ENCODE assay signal across 10 cellular contexts in genomic region chr9:127966416-127967150, GRCh38. TPM values are rescaled to one million over a fixed set of nuclear protein-coding genes. Genes with fewer than 3 reads are reported as not detected.
DNase-seq lines count a peak whose midpoint lies in the region; ATAC-seq, FAIRE-seq and TF ChIP-seq lines count a peak whose summit lies in the region.
"Had no signal": no experiment of that assay in that cellular context is flagged by ENCODE, and none has a peak within 500 bp of the region (broad histone marks: within the 10 kb centered on the region; RNA-seq: fewer than 3 reads in every experiment).

No MANE protein-coding gene starts in this region.

- H3K4me2 ChIP-seq in HepG2 (ENCODE audit: low read depth, low read length) = no peak overlapping the region

- POLR2A ChIA-PET in HepG2 (lab: Yijun Ruan, JAX) = interaction anchor here (0.7 to 1.6 kb wide), 2 partner anchors 12 to 112 kb away, joined by 3 to 8 read pairs; no protein-coding TSS in a partner anchor

- no peaks in the 10 kb centered on the region for H4K20me1 ChIP-seq in HepG2 (ENCODE audit: insufficient read depth, low read length)

- DNase-seq in HepG2 (ENCODE audit: low spot score) (no peak), ascending aorta (ENCODE audit: low spot score in 2 of 2) (no peak), vagina (ENCODE audit: extremely low spot score in 2 of 2) (no peak), NCI-H2107 (lab: John Stamatoyannopoulos, UW) (no peak), T1000 (lab: John Stamatoyannopoulos, UW) (no peak)
- DNase-seq: activated CD4-positive, CD25-positive, alpha-beta regulatory T cell; GF-D8 had no signal

- no peaks in the 10 kb centered on the region for H3K27me3 ChIP-seq in liver (ENCODE audit: control insufficient read depth in 4 of 4, insufficient read depth in 4 of 4, low read length in 3 of 4)
- no peaks in the 10 kb centered on the region for H3K27me3 ChIP-seq in HepG2 (ENCODE audit: control insufficient read depth in 1 of 2, insufficient read depth in 2 of 2, low read length in 2 of 2)
- H3K27me3 ChIP-seq in ascending aorta = no peaks in the 10 kb centered on the region
- H3K27me3 ChIP-seq in mucosa of stomach (ENCODE audit: control insufficient read depth, insufficient read depth, low read length) = no peaks in the 10 kb centered on the region
- no peaks in the 10 kb centered on the region for H3K27me3 ChIP-seq in vagina

- no peak for TF ChIP-seq EP300 in HepG2 (IDR thresholded peaks at IDR 0.05; ENCODE audit: low read depth in 2 of 2, low read length in 2 of 2)
- no peak for TF ChIP-seq EP300 in HepG2 (CRISPR knock-in tag; IDR thresholded peaks at IDR 0.05; ENCODE audit: borderline replicate concordance)

- H3K4me1 ChIP-seq in liver (ENCODE audit: control insufficient read depth in 4 of 4, insufficient read depth in 4 of 4, low read length in 3 of 4) (peaks cover 50 to 90% (median 76%) of the 10 kb centered on the region in 4 donors), HepG2 (ENCODE audit: insufficient read depth, low read length) (peaks cover 58% of the 10 kb centered on the region), ascending aorta (peaks cover 31 to 80% of the 10 kb centered on the region in 2 donors), mucosa of stomach (ENCODE audit: control insufficient read depth, insufficient read depth, low read length) (peaks cover 97% of the 10 kb centered on the region), vagina (peaks cover 100% of the 10 kb centered on the region)

- TF ChIP-seq CTCF in liver (IDR thresholded peaks at IDR 0.05; ENCODE audit: low read depth, low read length, missing input control) (no peak), HepG2 (CRISPR knock-in tag; IDR thresholded peaks at IDR 0.05) (no peak), ascending aorta (IDR thresholded peaks at IDR 0.05) (no peak), vagina (IDR thresholded peaks at IDR 0.05) (no peak)

- WGBS in liver = 58% methylated on average over 8 of the region's 8 CpGs
- 79% methylated on average over 6 of the region's 8 CpGs for whole genome bisulfite sequencing in HepG2 (ENCODE audit: low lambda C conversion rate)

- no peak for TF ChIP-seq RAD21 in liver (IDR thresholded peaks at IDR 0.05)
- TF ChIP-seq RAD21 in HepG2 (CRISPR knock-in tag; IDR thresholded peaks at IDR 0.05) = no peak

- H3K9ac ChIP-seq in liver (ENCODE audit: low read depth in 1 of 2, low read length in 2 of 2) (no peak overlapping the region), HepG2 (ENCODE audit: insufficient read depth, low read depth, low read length) (no peak overlapping the region), mucosa of stomach (ENCODE audit: low read length) (peak overlapping the region; percentile 50)

- no peak for FAIRE-seq in HepG2 (lab: Jason Lieb, UNC)

- BruUV-seq in HepG2 (replicated peaks; lab: Mats Ljungman, UMichigan) = no TSS peak

- H3K4me3 ChIP-seq in liver (ENCODE audit: low read depth in 1 of 3, low read length in 3 of 3) = no peak overlapping the region
- no peak overlapping the region for H3K4me3 ChIP-seq in HepG2 (replicated peaks in 1 of 3; ENCODE audit: insufficient read depth in 1 of 3, low read depth in 2 of 3, low read length in 3 of 3)
- no peak overlapping the region for H3K4me3 ChIP-seq in ascending aorta
- H3K4me3 ChIP-seq in mucosa of stomach (ENCODE audit: low read length) = no peak overlapping the region
- no peak overlapping the region for H3K4me3 ChIP-seq in vagina

- CTCF ChIA-PET in HepG2 (lab: Yijun Ruan, JAX; ENCODE audit: low intra/inter-chr PET ratio, low total read pairs) = no interaction called here

- peak overlapping the region; percentile 85 to 90 for H3K27ac ChIP-seq in liver (ENCODE audit: low read depth in 1 of 2, low read length in 2 of 2)
- H3K27ac ChIP-seq in HepG2 (ENCODE audit: extremely low read length, insufficient read depth, low read length) = no peak overlapping the region
- peak overlapping the region; percentile 97 to 98 for H3K27ac ChIP-seq in ascending aorta
- H3K27ac ChIP-seq in vagina = peak overlapping the region; percentile 96

- no peak for ATAC-seq in HepG2
- ATAC-seq in GM18868 (IDR thresholded peaks at IDR 0.05; ENCODE audit: unreplicated experiment) = no peak

- no peaks in the 10 kb centered on the region for H3K9me3 ChIP-seq in liver (ENCODE audit: control insufficient read depth in 4 of 4, low read length in 3 of 4)
- no peaks in the 10 kb centered on the region for H3K9me3 ChIP-seq in HepG2 (ENCODE audit: low read length)
- H3K9me3 ChIP-seq in ascending aorta = no peaks in the 10 kb centered on the region
- no peaks in the 10 kb centered on the region for H3K9me3 ChIP-seq in mucosa of stomach (ENCODE audit: control insufficient read depth, low read length)
- H3K9me3 ChIP-seq in vagina = no peaks in the 10 kb centered on the region

- intact Hi-C loops in HepG2 (cut with micrococcal nuclease; ENCODE audit: unreplicated experiment) (no loop called here), ascending aorta (cut with DNase I) (no loop called here), vagina (cut with DNase I) (no loop called here)

- H3K79me2 ChIP-seq in HepG2 (ENCODE audit: insufficient read depth, low read length) = peaks cover 88% of the 10 kb centered on the region

- in situ Hi-C loops in HepG2 (cut with HindIII; ENCODE audit: extremely low pct_ligation_motif_present, low pct_unique_long_range_greater_than_20kb) = no loop called here

- H2AFZ ChIP-seq in HepG2 (ENCODE audit: low read length) = no peak overlapping the region

- no peak for TF ChIP-seq POLR2A in HepG2 (IDR thresholded peaks at IDR 0.05; ENCODE audit: insufficient read depth in 1 of 2, low read depth in 2 of 2, low read length in 2 of 2)
- TF ChIP-seq POLR2A in vagina (IDR thresholded peaks at IDR 0.05) = no peak

- H3K36me3 ChIP-seq in liver (ENCODE audit: control insufficient read depth in 4 of 4, insufficient read depth in 3 of 4, low read depth in 1 of 4, low read length in 3 of 4) (no peaks in the 10 kb centered on the region), HepG2 (replicated peaks in 1 of 2; ENCODE audit: control insufficient read depth in 1 of 2, insufficient read depth in 2 of 2, low read length in 2 of 2) (peaks cover 1 to 7% of the 10 kb centered on the region in 2 experiments; a peak in 2 of 5 replicates), ascending aorta (no peaks in the 10 kb centered on the region), mucosa of stomach (ENCODE audit: control insufficient read depth, insufficient read depth, low read length) (peaks cover 4% of the 10 kb centered on the region), vagina (no peaks in the 10 kb centered on the region)

RNA-seq across cellular contexts. Expression of gene EEIG1, which starts 14.2 kb away (rescaled TPM):
- total RNA-seq in liver (10 to 100 TPM in 1 of 2 donors, 1 to 10 TPM in 1; 4.9 to 14.3 TPM), HepG2 (2016; rRNA removed; fragmentation: Illumina TruSeq; extraction: Trizol) (16.1 and 16.6 TPM in 2 replicates), ascending aorta (32.8 TPM), vagina (30.9 TPM)
- polyA plus RNA-seq in liver (10 to 100 TPM in 1 of 2 donors, 1 to 10 TPM in 1; 6.7 to 11.2 TPM), HepG2 (2011; rRNA removed) (25.2 and 30.1 TPM in 2 replicates)
- 10.4 and 11.3 TPM in 2 replicates for total RNA-seq in HepG2 (2016; cell fraction: cytosol; rRNA removed; fragmentation: Illumina TruSeq; extraction: Trizol; ENCODE audit: low read depth)
- 12.3 and 17.2 TPM in 2 replicates for total RNA-seq in HepG2 (2016; cell fraction: insoluble cytoplasmic fraction; rRNA removed; fragmentation: Illumina TruSeq; extraction: Trizol)
- total RNA-seq in HepG2 (2016; cell fraction: membrane; rRNA removed; fragmentation: Illumina TruSeq; extraction: Trizol) = 21.5 and 21.9 TPM in 2 replicates
- total RNA-seq in HepG2 (2016; cell fraction: nucleus; rRNA removed; fragmentation: Illumina TruSeq; extraction: Trizol) = 20.0 and 24.0 TPM in 2 replicates
- polyA plus RNA-seq in HepG2 (2011; cell fraction: cytosol; rRNA removed) = 19.7 and 22.7 TPM in 2 replicates
- 108 and 126 TPM in 2 replicates for polyA plus RNA-seq in HepG2 (2011; cell fraction: nucleus; rRNA removed)
- polyA plus RNA-seq in HepG2 (2012) = 22.5 and 36.8 TPM in 2 replicates
- 3.8 and 4.2 TPM in 2 replicates for polyA plus RNA-seq in HepG2 (2016; cell fraction: cytosol; fragmentation: Illumina TruSeq; extraction: Trizol; ENCODE audit: low read depth)
- polyA plus RNA-seq in HepG2 (2016; cell fraction: insoluble cytoplasmic fraction; fragmentation: Illumina TruSeq; extraction: Trizol; ENCODE audit: low read depth) = 24.1 and 30.7 TPM in 2 replicates
- 16.7 and 17.4 TPM in 2 replicates for polyA plus RNA-seq in HepG2 (2016; cell fraction: membrane; fragmentation: Illumina TruSeq; extraction: Trizol; ENCODE audit: low read depth)
- polyA plus RNA-seq in HepG2 (2016; cell fraction: nucleus; fragmentation: Illumina TruSeq; extraction: Trizol; ENCODE audit: insufficient read depth, low read depth) = 72.4 and 76.1 TPM in 2 replicates
- polyA minus RNA-seq in HepG2 (2011; rRNA and poly(A)+ RNA removed; ENCODE audit: low replicate concordance) = 25.3 and 40.6 TPM in 2 replicates
- polyA minus RNA-seq in HepG2 (2011; cell fraction: cytosol; rRNA and poly(A)+ RNA removed) = 8.3 and 11.4 TPM in 2 replicates
- polyA minus RNA-seq in HepG2 (2011; cell fraction: nucleus; rRNA and poly(A)+ RNA removed) = 25.0 and 25.4 TPM in 2 replicates

RNA-seq across cellular contexts. Expression of gene DPM2, which starts 28.9 kb away (rescaled TPM):
- 10 to 100 TPM in 1 of 2 donors, 1 to 10 TPM in 1; 9.3 to 22.0 TPM for total RNA-seq in liver
- polyA plus RNA-seq in liver = 10 to 100 TPM; 22.0 to 25.0 TPM
- total RNA-seq in HepG2 (2016; rRNA removed; fragmentation: Illumina TruSeq; extraction: Trizol) = 17.5 and 24.8 TPM in 2 replicates
- 20.0 and 27.3 TPM in 2 replicates for total RNA-seq in HepG2 (2016; cell fraction: cytosol; rRNA removed; fragmentation: Illumina TruSeq; extraction: Trizol; ENCODE audit: low read depth)
- 14.9 and 23.0 TPM in 2 replicates for total RNA-seq in HepG2 (2016; cell fraction: insoluble cytoplasmic fraction; rRNA removed; fragmentation: Illumina TruSeq; extraction: Trizol)
- total RNA-seq in HepG2 (2016; cell fraction: membrane; rRNA removed; fragmentation: Illumina TruSeq; extraction: Trizol) = 31.4 and 35.9 TPM in 2 replicates
- 18.6 and 22.0 TPM in 2 replicates for total RNA-seq in HepG2 (2016; cell fraction: nucleus; rRNA removed; fragmentation: Illumina TruSeq; extraction: Trizol)
- 35.3 and 38.6 TPM in 2 replicates for polyA plus RNA-seq in HepG2 (2011; rRNA removed)
- polyA plus RNA-seq in HepG2 (2011; cell fraction: cytosol; rRNA removed) = 30.5 and 35.2 TPM in 2 replicates
- 36.6 and 37.4 TPM in 2 replicates for polyA plus RNA-seq in HepG2 (2011; cell fraction: nucleus; rRNA removed)
- 21.4 and 25.3 TPM in 2 replicates for polyA plus RNA-seq in HepG2 (2012)
- polyA plus RNA-seq in HepG2 (2016; cell fraction: cytosol; fragmentation: Illumina TruSeq; extraction: Trizol; ENCODE audit: low read depth) = 32.5 and 40.9 TPM in 2 replicates
- polyA plus RNA-seq in HepG2 (2016; cell fraction: insoluble cytoplasmic fraction; fragmentation: Illumina TruSeq; extraction: Trizol; ENCODE audit: low read depth) = 30.7 and 34.8 TPM in 2 replicates
- 49.8 and 53.8 TPM in 2 replicates for polyA plus RNA-seq in HepG2 (2016; cell fraction: membrane; fragmentation: Illumina TruSeq; extraction: Trizol; ENCODE audit: low read depth)
- 49.9 and 52.5 TPM in 2 replicates for polyA plus RNA-seq in HepG2 (2016; cell fraction: nucleus; fragmentation: Illumina TruSeq; extraction: Trizol; ENCODE audit: insufficient read depth, low read depth)
- polyA minus RNA-seq in HepG2 (2011; rRNA and poly(A)+ RNA removed; ENCODE audit: low replicate concordance) = 68.5 and 193 TPM in 2 replicates
- 12.9 and 15.4 TPM in 2 replicates for polyA minus RNA-seq in HepG2 (2011; cell fraction: cytosol; rRNA and poly(A)+ RNA removed)
- polyA minus RNA-seq in HepG2 (2011; cell fraction: nucleus; rRNA and poly(A)+ RNA removed) = 34.8 and 35.4 TPM in 2 replicates
- total RNA-seq in ascending aorta = 18.2 TPM
- 17.7 TPM for total RNA-seq in vagina

RNA-seq across cellular contexts. Expression of gene PIP5KL1, which starts 36.0 kb away (rescaled TPM):
- total RNA-seq in liver (1 to 10 TPM in 1 of 2 donors, under 1 TPM in 1; 0.59 to 1.5 TPM), HepG2 (2016; rRNA removed; fragmentation: Illumina TruSeq; extraction: Trizol) (0.20 TPM in 1 of 2 replicates, not detected in the other), ascending aorta (not detected), vagina (10.3 TPM)
- polyA plus RNA-seq in liver (under 1 TPM; 0.06 to 0.40 TPM), HepG2 (2011; rRNA removed) (0.44 and 0.49 TPM in 2 replicates)
- 0.51 TPM in 1 of 2 replicates, not detected in the other for total RNA-seq in HepG2 (2016; cell fraction: cytosol; rRNA removed; fragmentation: Illumina TruSeq; extraction: Trizol; ENCODE audit: low read depth)
- 0.15 TPM in 1 of 2 replicates, not detected in the other for total RNA-seq in HepG2 (2016; cell fraction: insoluble cytoplasmic fraction; rRNA removed; fragmentation: Illumina TruSeq; extraction: Trizol)
- total RNA-seq in HepG2 (2016; cell fraction: membrane; rRNA removed; fragmentation: Illumina TruSeq; extraction: Trizol) = not detected in 2 replicates
- 0.56 TPM in 1 of 2 replicates, not detected in the other for total RNA-seq in HepG2 (2016; cell fraction: nucleus; rRNA removed; fragmentation: Illumina TruSeq; extraction: Trizol)
- polyA plus RNA-seq in HepG2 (2011; cell fraction: cytosol; rRNA removed) = 0.17 and 0.32 TPM in 2 replicates
- polyA plus RNA-seq in HepG2 (2011; cell fraction: nucleus; rRNA removed) = 5.3 and 9.9 TPM in 2 replicates
- 0.32 and 0.67 TPM in 2 replicates for polyA plus RNA-seq in HepG2 (2012)
- polyA plus RNA-seq in HepG2 (2016; cell fraction: cytosol; fragmentation: Illumina TruSeq; extraction: Trizol; ENCODE audit: low read depth) = 0.24 TPM in 1 of 2 replicates, not detected in the other
- not detected in 2 replicates for polyA plus RNA-seq in HepG2 (2016; cell fraction: insoluble cytoplasmic fraction; fragmentation: Illumina TruSeq; extraction: Trizol; ENCODE audit: low read depth)
- polyA plus RNA-seq in HepG2 (2016; cell fraction: membrane; fragmentation: Illumina TruSeq; extraction: Trizol; ENCODE audit: low read depth) = not detected in 2 replicates
- 1.1 TPM in 1 of 2 replicates, not detected in the other for polyA plus RNA-seq in HepG2 (2016; cell fraction: nucleus; fragmentation: Illumina TruSeq; extraction: Trizol; ENCODE audit: insufficient read depth, low read depth)
- 0.72 and 1.4 TPM in 2 replicates for polyA minus RNA-seq in HepG2 (2011; rRNA and poly(A)+ RNA removed; ENCODE audit: low replicate concordance)
- polyA minus RNA-seq in HepG2 (2011; cell fraction: cytosol; rRNA and poly(A)+ RNA removed) = 0.88 TPM in 1 of 2 replicates, not detected in the other
- 1.3 and 2.2 TPM in 2 replicates for polyA minus RNA-seq in HepG2 (2011; cell fraction: nucleus; rRNA and poly(A)+ RNA removed)

RNA-seq across cellular contexts. Expression of gene ST6GALNAC4, which starts 49.7 kb away (rescaled TPM):
- total RNA-seq in liver (10 to 100 TPM in 1 of 2 donors, 1 to 10 TPM in 1; 4.5 to 83.7 TPM), HepG2 (2016; rRNA removed; fragmentation: Illumina TruSeq; extraction: Trizol) (14.8 and 18.8 TPM in 2 replicates), ascending aorta (134 TPM), vagina (33.1 TPM)
- polyA plus RNA-seq in liver (10 to 100 TPM in 1 of 2 donors, 1 to 10 TPM in 1; 2.5 to 10.6 TPM), HepG2 (2011; rRNA removed) (27.7 and 36.4 TPM in 2 replicates)
- 35.6 and 43.0 TPM in 2 replicates for total RNA-seq in HepG2 (2016; cell fraction: cytosol; rRNA removed; fragmentation: Illumina TruSeq; extraction: Trizol; ENCODE audit: low read depth)
- 13.0 and 19.7 TPM in 2 replicates for total RNA-seq in HepG2 (2016; cell fraction: insoluble cytoplasmic fraction; rRNA removed; fragmentation: Illumina TruSeq; extraction: Trizol)
- 47.7 and 65.6 TPM in 2 replicates for total RNA-seq in HepG2 (2016; cell fraction: membrane; rRNA removed; fragmentation: Illumina TruSeq; extraction: Trizol)
- total RNA-seq in HepG2 (2016; cell fraction: nucleus; rRNA removed; fragmentation: Illumina TruSeq; extraction: Trizol) = 12.8 and 17.5 TPM in 2 replicates
- polyA plus RNA-seq in HepG2 (2011; cell fraction: cytosol; rRNA removed) = 26.2 and 47.9 TPM in 2 replicates
- polyA plus RNA-seq in HepG2 (2011; cell fraction: nucleus; rRNA removed) = 41.2 and 43.3 TPM in 2 replicates
- polyA plus RNA-seq in HepG2 (2012) = 14.8 and 21.6 TPM in 2 replicates
- 55.5 and 75.3 TPM in 2 replicates for polyA plus RNA-seq in HepG2 (2016; cell fraction: cytosol; fragmentation: Illumina TruSeq; extraction: Trizol; ENCODE audit: low read depth)
- polyA plus RNA-seq in HepG2 (2016; cell fraction: insoluble cytoplasmic fraction; fragmentation: Illumina TruSeq; extraction: Trizol; ENCODE audit: low read depth) = 20.6 and 23.9 TPM in 2 replicates
- 69.4 and 78.8 TPM in 2 replicates for polyA plus RNA-seq in HepG2 (2016; cell fraction: membrane; fragmentation: Illumina TruSeq; extraction: Trizol; ENCODE audit: low read depth)
- polyA plus RNA-seq in HepG2 (2016; cell fraction: nucleus; fragmentation: Illumina TruSeq; extraction: Trizol; ENCODE audit: insufficient read depth, low read depth) = 25.2 and 32.3 TPM in 2 replicates
- 74.4 and 118 TPM in 2 replicates for polyA minus RNA-seq in HepG2 (2011; rRNA and poly(A)+ RNA removed; ENCODE audit: low replicate concordance)
- polyA minus RNA-seq in HepG2 (2011; cell fraction: cytosol; rRNA and poly(A)+ RNA removed) = 40.0 and 42.1 TPM in 2 replicates
- 15.6 and 17.8 TPM in 2 replicates for polyA minus RNA-seq in HepG2 (2011; cell fraction: nucleus; rRNA and poly(A)+ RNA removed)
